ENCODE assay signal across 9 cellular contexts in the genomic region with DNA sequence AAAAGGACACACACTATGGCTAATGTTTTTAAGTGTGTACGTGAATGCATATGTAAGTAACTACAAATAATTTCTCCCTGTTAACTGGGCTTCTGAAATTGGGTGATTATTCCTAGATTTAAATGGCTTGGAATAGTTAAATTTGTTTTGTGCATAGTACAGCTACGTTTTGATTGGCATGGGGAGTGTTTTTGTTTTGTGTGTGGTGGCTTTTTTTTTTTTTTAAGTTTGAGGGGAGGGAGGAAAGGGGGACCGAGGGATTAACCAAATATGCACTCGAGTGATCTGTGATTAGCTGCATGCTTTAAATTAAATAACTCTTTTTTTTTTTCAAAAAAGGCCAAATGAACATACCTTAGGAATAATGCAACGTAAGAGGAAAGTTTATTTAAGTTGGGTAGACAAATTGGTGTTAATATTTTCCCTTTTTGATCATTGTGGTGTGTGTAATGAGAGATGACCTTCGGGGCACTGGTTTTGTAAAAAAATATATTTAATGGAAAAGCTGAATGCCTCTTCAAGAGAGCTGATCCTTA. TPM values are rescaled to one million over a fixed set of nuclear protein-coding genes. Genes with fewer than 3 reads are reported as not detected.
A peak's percentile ranks its signal among the peaks of the same experiment; 100 is the strongest.
DNase-seq lines count a peak whose midpoint lies in the region; ATAC-seq and TF ChIP-seq lines count a peak whose summit lies in the region.
"Had no signal": no experiment of that assay in that cellular context is flagged by ENCODE, and none has a peak within 500 bp of the region (broad histone marks: within the 10 kb centered on the region; RNA-seq: fewer than 3 reads in every experiment).

No MANE protein-coding gene starts in this region.

- DNase-seq in activated T-cell treated with anti-CD3 and anti-CD28 coated beads, Interleukin-2, amount 50 U/mL, for 24 hours, result no peak
- DNase-seq in activated T-cell treated with anti-CD3 and anti-CD28 coated beads, Interleukin-2, amount 50 U/mL, for 1 hour, result no peak
- DNase-seq in adrenal gland, result no peak
- no peak for DNase-seq in tibial nerve (ENCODE audit: low spot score in 2 of 2)
- no peak for DNase-seq in NCI-H2196 treated with DMSO at 0.1 percent for 48 hours (lab: John Stamatoyannopoulos, UW; ENCODE audit: unreplicated experiment)
- DNase-seq: NCI-H510A had no signal

- H3K4me1 Mint-ChIP-seq in activated T-cell treated with anti-CD3 and anti-CD28 coated beads, Interleukin-2, amount 50 U/mL, for 24 hours (ENCODE audit: low read depth), result peaks cover 52% of the 10 kb centered on the region

- peaks cover 0 to 33% of the 10 kb centered on the region in 2 donors for H3K4me1 ChIP-seq in adrenal gland (replicated peaks in 1 of 2)
- peaks cover 1 to 28% (median 19%) of the 10 kb centered on the region in 4 donors for H3K4me1 ChIP-seq in liver (ENCODE audit: control insufficient read depth in 4 of 4, insufficient read depth in 4 of 4, low read length in 3 of 4)
- peaks cover 0 to 42% (median 18%) of the 10 kb centered on the region in 4 donors for H3K4me1 ChIP-seq in tibial nerve

- peak overlapping the region; percentile 100 for H3K4me3 Mint-ChIP-seq in activated T-cell treated with anti-CD3 and anti-CD28 coated beads, Interleukin-2, amount 50 U/mL, for 24 hours

- peak overlapping the region in 3 of 4 donors; percentile 49 to 97 (median 79) for H3K4me3 ChIP-seq in adrenal gland
- peak overlapping the region; percentile 66 to 92 (median 90) for H3K4me3 ChIP-seq in liver (ENCODE audit: low read depth in 1 of 3, low read length in 3 of 3)
- H3K4me3 ChIP-seq in tibial nerve, result peak overlapping the region; percentile 78 to 95 (median 84)

- TF ChIP-seq RAD21 in liver (IDR thresholded peaks at IDR 0.05), result no peak

- H3K9me3 Mint-ChIP-seq in activated T-cell treated with anti-CD3 and anti-CD28 coated beads, Interleukin-2, amount 50 U/mL, for 24 hours, result no peaks in the 10 kb centered on the region

- H3K36me3 ChIP-seq in adrenal gland (replicated peaks in 1 of 2) (no peaks in the 10 kb centered on the region), liver (ENCODE audit: control insufficient read depth in 4 of 4, insufficient read depth in 3 of 4, low read depth in 1 of 4, low read length in 3 of 4) (no peaks in the 10 kb centered on the region), tibial nerve (no peaks in the 10 kb centered on the region)

- intact Hi-C loops in adrenal gland (cut with DNase I), result no loop called here

- no peaks in the 10 kb centered on the region for H3K27me3 ChIP-seq in adrenal gland
- H3K27me3 ChIP-seq in liver (ENCODE audit: control insufficient read depth in 4 of 4, insufficient read depth in 4 of 4, low read length in 3 of 4), result no peaks in the 10 kb centered on the region
- H3K27me3 ChIP-seq in tibial nerve, result no peaks in the 10 kb centered on the region

- no peaks in the 10 kb centered on the region for H3K9me3 ChIP-seq in adrenal gland (replicated peaks in 1 of 3)
- no peaks in the 10 kb centered on the region for H3K9me3 ChIP-seq in liver (ENCODE audit: control insufficient read depth in 4 of 4, low read length in 3 of 4)
- H3K9me3 ChIP-seq in tibial nerve, result no peaks in the 10 kb centered on the region

- no peaks in the 10 kb centered on the region for H3K27me3 Mint-ChIP-seq in activated T-cell treated with anti-CD3 and anti-CD28 coated beads, Interleukin-2, amount 50 U/mL, for 24 hours

- no peak for TF ChIP-seq EP300 in tibial nerve (IDR thresholded peaks at IDR 0.05)

- H3K27ac Mint-ChIP-seq in activated T-cell treated with anti-CD3 and anti-CD28 coated beads, Interleukin-2, amount 50 U/mL, for 24 hours, result peak overlapping the region; percentile 98

- TF ChIP-seq CTCF in adrenal gland (IDR thresholded peaks at IDR 0.05), result no peak
- no peak for TF ChIP-seq CTCF in liver (IDR thresholded peaks at IDR 0.05; ENCODE audit: low read depth, low read length, missing input control)
- TF ChIP-seq CTCF in tibial nerve (IDR thresholded peaks at IDR 0.05), result no peak

- ATAC-seq in GM19463 (IDR thresholded peaks at IDR 0.05; ENCODE audit: unreplicated experiment), result no peak
- no peak for ATAC-seq in HG02610 (IDR thresholded peaks at IDR 0.05; ENCODE audit: unreplicated experiment)

- H3K36me3 Mint-ChIP-seq in activated T-cell treated with anti-CD3 and anti-CD28 coated beads, Interleukin-2, amount 50 U/mL, for 24 hours (ENCODE audit: low read depth), result peaks cover 56% of the 10 kb centered on the region

- H3K9ac ChIP-seq in liver (ENCODE audit: low read depth in 1 of 2, low read length in 2 of 2), result peak overlapping the region; percentile 82 to 93

- TF ChIP-seq POLR2A in adrenal gland (IDR thresholded peaks at IDR 0.05), result no peak
- no peak for TF ChIP-seq POLR2A in tibial nerve (IDR thresholded peaks at IDR 0.05)

- H3K27ac ChIP-seq in adrenal gland, result peak overlapping the region in 4 of 5 donors; percentile 82 to 100 (median 92)
- H3K27ac ChIP-seq in liver (ENCODE audit: low read depth in 1 of 2, low read length in 2 of 2), result peak overlapping the region; percentile 92 to 93
- H3K27ac ChIP-seq in tibial nerve, result peak overlapping the region in 3 of 4 donors; percentile 85 to 99 (median 91)

- 0% methylated on average over 6 of the region's 6 CpGs for WGBS in adrenal gland, 4 donors
- 0% methylated on average over 6 of the region's 6 CpGs for WGBS in liver
- 0% methylated on average over 6 of the region's 6 CpGs for WGBS in tibial nerve, 2 donors

TF ChIP-seq in liver, 16 proteins besides CTCF, POLR2A, EP300 and RAD21:
- TF ChIP-seq TAF1 (conservative IDR thresholded peaks at IDR 0.05), result no peak
- TF ChIP-seq, protein P1, sequence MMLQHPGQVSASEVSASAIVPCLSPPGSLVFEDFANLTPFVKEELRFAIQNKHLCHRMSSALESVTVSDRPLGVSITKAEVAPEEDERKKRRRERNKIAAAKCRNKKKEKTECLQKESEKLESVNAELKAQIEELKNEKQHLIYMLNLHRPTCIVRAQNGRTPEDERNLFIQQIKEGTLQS (IDR thresholded peaks at IDR 0.05), result no peak
- TF ChIP-seq, protein P2, sequence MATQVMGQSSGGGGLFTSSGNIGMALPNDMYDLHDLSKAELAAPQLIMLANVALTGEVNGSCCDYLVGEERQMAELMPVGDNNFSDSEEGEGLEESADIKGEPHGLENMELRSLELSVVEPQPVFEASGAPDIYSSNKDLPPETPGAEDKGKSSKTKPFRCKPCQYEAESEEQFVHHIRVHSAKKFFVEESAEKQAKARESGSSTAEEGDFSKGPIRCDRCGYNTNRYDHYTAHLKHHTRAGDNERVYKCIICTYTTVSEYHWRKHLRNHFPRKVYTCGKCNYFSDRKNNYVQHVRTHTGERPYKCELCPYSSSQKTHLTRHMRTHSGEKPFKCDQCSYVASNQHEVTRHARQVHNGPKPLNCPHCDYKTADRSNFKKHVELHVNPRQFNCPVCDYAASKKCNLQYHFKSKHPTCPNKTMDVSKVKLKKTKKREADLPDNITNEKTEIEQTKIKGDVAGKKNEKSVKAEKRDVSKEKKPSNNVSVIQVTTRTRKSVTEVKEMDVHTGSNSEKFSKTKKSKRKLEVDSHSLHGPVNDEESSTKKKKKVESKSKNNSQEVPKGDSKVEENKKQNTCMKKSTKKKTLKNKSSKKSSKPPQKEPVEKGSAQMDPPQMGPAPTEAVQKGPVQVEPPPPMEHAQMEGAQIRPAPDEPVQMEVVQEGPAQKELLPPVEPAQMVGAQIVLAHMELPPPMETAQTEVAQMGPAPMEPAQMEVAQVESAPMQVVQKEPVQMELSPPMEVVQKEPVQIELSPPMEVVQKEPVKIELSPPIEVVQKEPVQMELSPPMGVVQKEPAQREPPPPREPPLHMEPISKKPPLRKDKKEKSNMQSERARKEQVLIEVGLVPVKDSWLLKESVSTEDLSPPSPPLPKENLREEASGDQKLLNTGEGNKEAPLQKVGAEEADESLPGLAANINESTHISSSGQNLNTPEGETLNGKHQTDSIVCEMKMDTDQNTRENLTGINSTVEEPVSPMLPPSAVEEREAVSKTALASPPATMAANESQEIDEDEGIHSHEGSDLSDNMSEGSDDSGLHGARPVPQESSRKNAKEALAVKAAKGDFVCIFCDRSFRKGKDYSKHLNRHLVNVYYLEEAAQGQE (IDR thresholded peaks at IDR 0.05), result no peak
- TF ChIP-seq, protein P3, sequence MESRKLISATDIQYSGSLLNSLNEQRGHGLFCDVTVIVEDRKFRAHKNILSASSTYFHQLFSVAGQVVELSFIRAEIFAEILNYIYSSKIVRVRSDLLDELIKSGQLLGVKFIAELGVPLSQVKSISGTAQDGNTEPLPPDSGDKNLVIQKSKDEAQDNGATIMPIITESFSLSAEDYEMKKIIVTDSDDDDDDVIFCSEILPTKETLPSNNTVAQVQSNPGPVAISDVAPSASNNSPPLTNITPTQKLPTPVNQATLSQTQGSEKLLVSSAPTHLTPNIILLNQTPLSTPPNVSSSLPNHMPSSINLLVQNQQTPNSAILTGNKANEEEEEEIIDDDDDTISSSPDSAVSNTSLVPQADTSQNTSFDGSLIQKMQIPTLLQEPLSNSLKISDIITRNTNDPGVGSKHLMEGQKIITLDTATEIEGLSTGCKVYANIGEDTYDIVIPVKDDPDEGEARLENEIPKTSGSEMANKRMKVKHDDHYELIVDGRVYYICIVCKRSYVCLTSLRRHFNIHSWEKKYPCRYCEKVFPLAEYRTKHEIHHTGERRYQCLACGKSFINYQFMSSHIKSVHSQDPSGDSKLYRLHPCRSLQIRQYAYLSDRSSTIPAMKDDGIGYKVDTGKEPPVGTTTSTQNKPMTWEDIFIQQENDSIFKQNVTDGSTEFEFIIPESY (IDR thresholded peaks at IDR 0.05), result no peak
- TF ChIP-seq FOXA1 (IDR thresholded peaks at IDR 0.05), result no peak

RNA-seq across cellular contexts. Expression of gene JARID2, which starts 1.4 kb away (rescaled TPM):
- total RNA-seq in adrenal gland (10 to 100 TPM in 3 of 8 donors, 1 to 10 TPM in 5; 3.0 to 12.3 (median 8.4) TPM), liver (10 to 100 TPM in 1 of 2 donors, 1 to 10 TPM in 1; 5.0 to 12.3 TPM), tibial nerve (10 to 100 TPM in 2 of 4 donors, 1 to 10 TPM in 2; 9.0 to 26.1 (median 9.8) TPM)
- polyA plus RNA-seq in adrenal gland (1 to 10 TPM; 5.2 to 6.1 (median 5.3) TPM), liver (1 to 10 TPM; 1.4 to 1.7 TPM)
